ENCODE assay signal across 1 cellular context in the genomic region with DNA sequence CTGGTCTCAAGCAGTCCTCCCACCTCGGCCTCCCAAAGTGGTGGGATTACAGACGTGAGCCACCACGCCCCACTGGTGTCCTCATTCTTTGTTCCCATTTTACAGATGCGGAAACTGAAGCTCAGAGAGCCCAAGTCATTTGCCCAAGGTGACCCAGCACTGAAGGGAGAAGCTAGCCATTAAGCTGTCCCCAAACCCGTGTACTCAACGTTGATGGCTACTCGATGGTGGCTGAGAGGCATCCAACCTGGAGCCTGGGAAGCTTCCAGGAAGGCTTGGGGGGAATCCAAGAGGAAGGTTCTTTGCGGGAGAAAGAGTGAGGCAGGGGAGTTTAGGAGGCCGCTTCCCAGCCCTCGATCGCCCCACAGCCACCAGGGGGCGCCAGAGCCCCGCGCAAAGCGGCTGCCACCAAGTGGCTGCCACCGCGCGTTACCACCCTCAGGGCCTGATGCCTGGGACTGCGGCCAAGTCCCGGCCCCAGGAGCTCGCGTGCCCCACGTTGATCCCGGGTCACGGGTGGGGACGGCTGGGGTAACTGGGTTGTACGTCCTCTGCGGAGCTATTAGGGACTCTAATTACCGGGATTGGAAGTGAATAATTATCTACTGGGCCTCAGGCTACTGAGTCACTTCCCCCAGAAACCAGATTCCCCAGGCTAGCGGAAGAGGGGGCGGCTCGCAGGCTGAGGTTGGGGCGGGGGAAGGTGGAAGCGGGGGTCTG.
TF ChIP-seq lines count a peak whose summit lies in the region.

No MANE protein-coding gene starts in this region.

TF ChIP-seq in HepG2, 621 proteins besides CTCF, POLR2A, EP300 and RAD21 (continued from another document):
- TF ChIP-seq, protein P1, sequence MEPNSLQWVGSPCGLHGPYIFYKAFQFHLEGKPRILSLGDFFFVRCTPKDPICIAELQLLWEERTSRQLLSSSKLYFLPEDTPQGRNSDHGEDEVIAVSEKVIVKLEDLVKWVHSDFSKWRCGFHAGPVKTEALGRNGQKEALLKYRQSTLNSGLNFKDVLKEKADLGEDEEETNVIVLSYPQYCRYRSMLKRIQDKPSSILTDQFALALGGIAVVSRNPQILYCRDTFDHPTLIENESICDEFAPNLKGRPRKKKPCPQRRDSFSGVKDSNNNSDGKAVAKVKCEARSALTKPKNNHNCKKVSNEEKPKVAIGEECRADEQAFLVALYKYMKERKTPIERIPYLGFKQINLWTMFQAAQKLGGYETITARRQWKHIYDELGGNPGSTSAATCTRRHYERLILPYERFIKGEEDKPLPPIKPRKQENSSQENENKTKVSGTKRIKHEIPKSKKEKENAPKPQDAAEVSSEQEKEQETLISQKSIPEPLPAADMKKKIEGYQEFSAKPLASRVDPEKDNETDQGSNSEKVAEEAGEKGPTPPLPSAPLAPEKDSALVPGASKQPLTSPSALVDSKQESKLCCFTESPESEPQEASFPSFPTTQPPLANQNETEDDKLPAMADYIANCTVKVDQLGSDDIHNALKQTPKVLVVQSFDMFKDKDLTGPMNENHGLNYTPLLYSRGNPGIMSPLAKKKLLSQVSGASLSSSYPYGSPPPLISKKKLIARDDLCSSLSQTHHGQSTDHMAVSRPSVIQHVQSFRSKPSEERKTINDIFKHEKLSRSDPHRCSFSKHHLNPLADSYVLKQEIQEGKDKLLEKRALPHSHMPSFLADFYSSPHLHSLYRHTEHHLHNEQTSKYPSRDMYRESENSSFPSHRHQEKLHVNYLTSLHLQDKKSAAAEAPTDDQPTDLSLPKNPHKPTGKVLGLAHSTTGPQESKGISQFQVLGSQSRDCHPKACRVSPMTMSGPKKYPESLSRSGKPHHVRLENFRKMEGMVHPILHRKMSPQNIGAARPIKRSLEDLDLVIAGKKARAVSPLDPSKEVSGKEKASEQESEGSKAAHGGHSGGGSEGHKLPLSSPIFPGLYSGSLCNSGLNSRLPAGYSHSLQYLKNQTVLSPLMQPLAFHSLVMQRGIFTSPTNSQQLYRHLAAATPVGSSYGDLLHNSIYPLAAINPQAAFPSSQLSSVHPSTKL (CRISPR knock-in tag; IDR thresholded peaks at IDR 0.05): peak; percentile 45; the same call in 1 of the 2 replicates
- TF ChIP-seq MIER3 (CRISPR knock-in tag; IDR thresholded peaks at IDR 0.05; ENCODE audit: borderline replicate concordance) (no peak), FOXC1 (CRISPR knock-in tag; IDR thresholded peaks at IDR 0.05; ENCODE audit: borderline replicate concordance) (no peak), MYC (CRISPR knock-in tag; IDR thresholded peaks at IDR 0.05; ENCODE audit: borderline replicate concordance) (peak; percentile 23; the same call in 1 of the 2 replicates), ZNF205 (CRISPR knock-in tag; IDR thresholded peaks at IDR 0.05) (0 out of 2 replicates have a peak, but pooled peaks have one; percentile 20), GATAD2A (CRISPR knock-in tag; IDR thresholded peaks at IDR 0.05) (peak; percentile 74), SALL1 (CRISPR knock-in tag; IDR thresholded peaks at IDR 0.05) (peak; percentile 70; the same call in 1 of the 2 replicates), ZNF451 (CRISPR knock-in tag; IDR thresholded peaks at IDR 0.05) (no peak), NCOA1 (CRISPR knock-in tag; IDR thresholded peaks at IDR 0.05) (no peak), TBP (CRISPR knock-in tag; IDR thresholded peaks at IDR 0.05) (no peak), PRMT3 (CRISPR knock-in tag; IDR thresholded peaks at IDR 0.05; ENCODE audit: borderline replicate concordance, low read depth) (no peak), ZNF180 (CRISPR knock-in tag; IDR thresholded peaks at IDR 0.05; ENCODE audit: borderline replicate concordance, low read depth) (no peak), ZNF33B (CRISPR knock-in tag; IDR thresholded peaks at IDR 0.05) (no peak), ZNF350 (CRISPR knock-in tag; IDR thresholded peaks at IDR 0.05; ENCODE audit: borderline replicate concordance, low read depth) (peak; percentile 77; the same call in 1 of the 2 replicates), ZNF768 (CRISPR knock-in tag; IDR thresholded peaks at IDR 0.05) (peak; percentile 98), ZNF136 (CRISPR knock-in tag; IDR thresholded peaks at IDR 0.05; ENCODE audit: low read depth) (0 out of 2 replicates have a peak, but pooled peaks have one; percentile 45), TBX2 (CRISPR knock-in tag; IDR thresholded peaks at IDR 0.05; ENCODE audit: borderline replicate concordance) (peak; percentile 59; the same call in 1 of the 2 replicates), FOXO1 (CRISPR knock-in tag; IDR thresholded peaks at IDR 0.05) (0 out of 2 replicates have a peak, but pooled peaks have one; percentile 32), MIER2 (CRISPR knock-in tag; IDR thresholded peaks at IDR 0.05) (no peak), TCF7 (IDR thresholded peaks at IDR 0.05; ENCODE audit: low read depth) (no peak), CHD4 (IDR thresholded peaks at IDR 0.05; ENCODE audit: borderline replicate concordance, low read length) (peak; percentile 83; the same call in 1 of the 2 replicates), ZNF607 (CRISPR knock-in tag; IDR thresholded peaks at IDR 0.05; ENCODE audit: borderline replicate concordance) (peak; percentile 72; the same call in 1 of the 2 replicates), YEATS2 (CRISPR knock-in tag; IDR thresholded peaks at IDR 0.05; ENCODE audit: borderline replicate concordance) (no peak), XRCC5 (optimal IDR thresholded peaks at IDR 0.05; ENCODE audit: low read length) (peak; percentile 87)
- TF ChIP-seq, protein P2, sequence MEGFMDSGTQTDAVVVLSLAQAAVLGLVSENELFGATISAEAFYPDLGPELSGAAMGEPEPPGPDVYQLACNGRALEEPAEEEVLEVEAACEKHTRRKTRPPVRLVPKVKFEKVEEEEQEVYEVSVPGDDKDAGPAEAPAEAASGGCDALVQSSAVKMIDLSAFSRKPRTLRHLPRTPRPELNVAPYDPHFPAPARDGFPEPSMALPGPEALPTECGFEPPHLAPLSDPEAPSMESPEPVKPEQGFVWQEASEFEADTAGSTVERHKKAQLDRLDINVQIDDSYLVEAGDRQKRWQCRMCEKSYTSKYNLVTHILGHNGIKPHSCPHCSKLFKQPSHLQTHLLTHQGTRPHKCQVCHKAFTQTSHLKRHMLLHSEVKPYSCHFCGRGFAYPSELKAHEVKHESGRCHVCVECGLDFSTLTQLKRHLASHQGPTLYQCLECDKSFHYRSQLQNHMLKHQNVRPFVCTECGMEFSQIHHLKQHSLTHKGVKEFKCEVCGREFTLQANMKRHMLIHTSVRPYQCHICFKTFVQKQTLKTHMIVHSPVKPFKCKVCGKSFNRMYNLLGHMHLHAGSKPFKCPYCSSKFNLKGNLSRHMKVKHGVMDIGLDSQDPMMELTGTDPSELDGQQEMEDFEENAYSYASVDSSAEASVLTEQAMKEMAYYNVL (CRISPR knock-in tag; IDR thresholded peaks at IDR 0.05; ENCODE audit: borderline replicate concordance): peak; percentile 54; the same call in 1 of the 2 replicates
- TF ChIP-seq, protein P3, sequence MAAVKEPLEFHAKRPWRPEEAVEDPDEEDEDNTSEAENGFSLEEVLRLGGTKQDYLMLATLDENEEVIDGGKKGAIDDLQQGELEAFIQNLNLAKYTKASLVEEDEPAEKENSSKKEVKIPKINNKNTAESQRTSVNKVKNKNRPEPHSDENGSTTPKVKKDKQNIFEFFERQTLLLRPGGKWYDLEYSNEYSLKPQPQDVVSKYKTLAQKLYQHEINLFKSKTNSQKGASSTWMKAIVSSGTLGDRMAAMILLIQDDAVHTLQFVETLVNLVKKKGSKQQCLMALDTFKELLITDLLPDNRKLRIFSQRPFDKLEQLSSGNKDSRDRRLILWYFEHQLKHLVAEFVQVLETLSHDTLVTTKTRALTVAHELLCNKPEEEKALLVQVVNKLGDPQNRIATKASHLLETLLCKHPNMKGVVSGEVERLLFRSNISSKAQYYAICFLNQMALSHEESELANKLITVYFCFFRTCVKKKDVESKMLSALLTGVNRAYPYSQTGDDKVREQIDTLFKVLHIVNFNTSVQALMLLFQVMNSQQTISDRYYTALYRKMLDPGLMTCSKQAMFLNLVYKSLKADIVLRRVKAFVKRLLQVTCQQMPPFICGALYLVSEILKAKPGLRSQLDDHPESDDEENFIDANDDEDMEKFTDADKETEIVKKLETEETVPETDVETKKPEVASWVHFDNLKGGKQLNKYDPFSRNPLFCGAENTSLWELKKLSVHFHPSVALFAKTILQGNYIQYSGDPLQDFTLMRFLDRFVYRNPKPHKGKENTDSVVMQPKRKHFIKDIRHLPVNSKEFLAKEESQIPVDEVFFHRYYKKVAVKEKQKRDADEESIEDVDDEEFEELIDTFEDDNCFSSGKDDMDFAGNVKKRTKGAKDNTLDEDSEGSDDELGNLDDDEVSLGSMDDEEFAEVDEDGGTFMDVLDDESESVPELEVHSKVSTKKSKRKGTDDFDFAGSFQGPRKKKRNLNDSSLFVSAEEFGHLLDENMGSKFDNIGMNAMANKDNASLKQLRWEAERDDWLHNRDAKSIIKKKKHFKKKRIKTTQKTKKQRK (IDR thresholded peaks at IDR 0.05; ENCODE audit: low read length): no peak
- TF ChIP-seq, protein P4, sequence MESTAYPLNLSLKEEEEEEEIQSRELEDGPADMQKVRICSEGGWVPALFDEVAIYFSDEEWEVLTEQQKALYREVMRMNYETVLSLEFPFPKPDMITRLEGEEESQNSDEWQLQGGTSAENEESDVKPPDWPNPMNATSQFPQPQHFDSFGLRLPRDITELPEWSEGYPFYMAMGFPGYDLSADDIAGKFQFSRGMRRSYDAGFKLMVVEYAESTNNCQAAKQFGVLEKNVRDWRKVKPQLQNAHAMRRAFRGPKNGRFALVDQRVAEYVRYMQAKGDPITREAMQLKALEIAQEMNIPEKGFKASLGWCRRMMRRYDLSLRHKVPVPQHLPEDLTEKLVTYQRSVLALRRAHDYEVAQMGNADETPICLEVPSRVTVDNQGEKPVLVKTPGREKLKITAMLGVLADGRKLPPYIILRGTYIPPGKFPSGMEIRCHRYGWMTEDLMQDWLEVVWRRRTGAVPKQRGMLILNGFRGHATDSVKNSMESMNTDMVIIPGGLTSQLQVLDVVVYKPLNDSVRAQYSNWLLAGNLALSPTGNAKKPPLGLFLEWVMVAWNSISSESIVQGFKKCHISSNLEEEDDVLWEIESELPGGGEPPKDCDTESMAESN (CRISPR knock-in tag; conservative IDR thresholded peaks at IDR 0.05): peak; percentile 47; the same call in 1 of the 2 replicates
- TF ChIP-seq, protein P5, sequence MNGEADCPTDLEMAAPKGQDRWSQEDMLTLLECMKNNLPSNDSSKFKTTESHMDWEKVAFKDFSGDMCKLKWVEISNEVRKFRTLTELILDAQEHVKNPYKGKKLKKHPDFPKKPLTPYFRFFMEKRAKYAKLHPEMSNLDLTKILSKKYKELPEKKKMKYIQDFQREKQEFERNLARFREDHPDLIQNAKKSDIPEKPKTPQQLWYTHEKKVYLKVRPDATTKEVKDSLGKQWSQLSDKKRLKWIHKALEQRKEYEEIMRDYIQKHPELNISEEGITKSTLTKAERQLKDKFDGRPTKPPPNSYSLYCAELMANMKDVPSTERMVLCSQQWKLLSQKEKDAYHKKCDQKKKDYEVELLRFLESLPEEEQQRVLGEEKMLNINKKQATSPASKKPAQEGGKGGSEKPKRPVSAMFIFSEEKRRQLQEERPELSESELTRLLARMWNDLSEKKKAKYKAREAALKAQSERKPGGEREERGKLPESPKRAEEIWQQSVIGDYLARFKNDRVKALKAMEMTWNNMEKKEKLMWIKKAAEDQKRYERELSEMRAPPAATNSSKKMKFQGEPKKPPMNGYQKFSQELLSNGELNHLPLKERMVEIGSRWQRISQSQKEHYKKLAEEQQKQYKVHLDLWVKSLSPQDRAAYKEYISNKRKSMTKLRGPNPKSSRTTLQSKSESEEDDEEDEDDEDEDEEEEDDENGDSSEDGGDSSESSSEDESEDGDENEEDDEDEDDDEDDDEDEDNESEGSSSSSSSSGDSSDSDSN (CRISPR knock-in tag; IDR thresholded peaks at IDR 0.05): peak; percentile 64; the same call in 1 of the 2 replicates
- TF ChIP-seq, protein P6, sequence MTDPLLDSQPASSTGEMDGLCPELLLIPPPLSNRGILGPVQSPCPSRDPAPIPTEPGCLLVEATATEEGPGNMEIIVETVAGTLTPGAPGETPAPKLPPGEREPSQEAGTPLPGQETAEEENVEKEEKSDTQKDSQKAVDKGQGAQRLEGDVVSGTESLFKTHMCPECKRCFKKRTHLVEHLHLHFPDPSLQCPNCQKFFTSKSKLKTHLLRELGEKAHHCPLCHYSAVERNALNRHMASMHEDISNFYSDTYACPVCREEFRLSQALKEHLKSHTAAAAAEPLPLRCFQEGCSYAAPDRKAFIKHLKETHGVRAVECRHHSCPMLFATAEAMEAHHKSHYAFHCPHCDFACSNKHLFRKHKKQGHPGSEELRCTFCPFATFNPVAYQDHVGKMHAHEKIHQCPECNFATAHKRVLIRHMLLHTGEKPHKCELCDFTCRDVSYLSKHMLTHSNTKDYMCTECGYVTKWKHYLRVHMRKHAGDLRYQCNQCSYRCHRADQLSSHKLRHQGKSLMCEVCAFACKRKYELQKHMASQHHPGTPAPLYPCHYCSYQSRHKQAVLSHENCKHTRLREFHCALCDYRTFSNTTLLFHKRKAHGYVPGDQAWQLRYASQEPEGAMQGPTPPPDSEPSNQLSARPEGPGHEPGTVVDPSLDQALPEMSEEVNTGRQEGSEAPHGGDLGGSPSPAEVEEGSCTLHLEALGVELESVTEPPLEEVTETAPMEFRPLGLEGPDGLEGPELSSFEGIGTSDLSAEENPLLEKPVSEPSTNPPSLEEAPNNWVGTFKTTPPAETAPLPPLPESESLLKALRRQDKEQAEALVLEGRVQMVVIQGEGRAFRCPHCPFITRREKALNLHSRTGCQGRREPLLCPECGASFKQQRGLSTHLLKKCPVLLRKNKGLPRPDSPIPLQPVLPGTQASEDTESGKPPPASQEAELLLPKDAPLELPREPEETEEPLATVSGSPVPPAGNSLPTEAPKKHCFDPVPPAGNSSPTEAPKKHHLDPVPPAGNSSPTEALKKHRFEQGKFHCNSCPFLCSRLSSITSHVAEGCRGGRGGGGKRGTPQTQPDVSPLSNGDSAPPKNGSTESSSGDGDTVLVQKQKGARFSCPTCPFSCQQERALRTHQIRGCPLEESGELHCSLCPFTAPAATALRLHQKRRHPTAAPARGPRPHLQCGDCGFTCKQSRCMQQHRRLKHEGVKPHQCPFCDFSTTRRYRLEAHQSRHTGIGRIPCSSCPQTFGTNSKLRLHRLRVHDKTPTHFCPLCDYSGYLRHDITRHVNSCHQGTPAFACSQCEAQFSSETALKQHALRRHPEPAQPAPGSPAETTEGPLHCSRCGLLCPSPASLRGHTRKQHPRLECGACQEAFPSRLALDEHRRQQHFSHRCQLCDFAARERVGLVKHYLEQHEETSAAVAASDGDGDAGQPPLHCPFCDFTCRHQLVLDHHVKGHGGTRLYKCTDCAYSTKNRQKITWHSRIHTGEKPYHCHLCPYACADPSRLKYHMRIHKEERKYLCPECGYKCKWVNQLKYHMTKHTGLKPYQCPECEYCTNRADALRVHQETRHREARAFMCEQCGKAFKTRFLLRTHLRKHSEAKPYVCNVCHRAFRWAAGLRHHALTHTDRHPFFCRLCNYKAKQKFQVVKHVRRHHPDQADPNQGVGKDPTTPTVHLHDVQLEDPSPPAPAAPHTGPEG (CRISPR knock-in tag; IDR thresholded peaks at IDR 0.05): no peak
